ENCODE assay signal across 27 cellular contexts in the genomic region with DNA sequence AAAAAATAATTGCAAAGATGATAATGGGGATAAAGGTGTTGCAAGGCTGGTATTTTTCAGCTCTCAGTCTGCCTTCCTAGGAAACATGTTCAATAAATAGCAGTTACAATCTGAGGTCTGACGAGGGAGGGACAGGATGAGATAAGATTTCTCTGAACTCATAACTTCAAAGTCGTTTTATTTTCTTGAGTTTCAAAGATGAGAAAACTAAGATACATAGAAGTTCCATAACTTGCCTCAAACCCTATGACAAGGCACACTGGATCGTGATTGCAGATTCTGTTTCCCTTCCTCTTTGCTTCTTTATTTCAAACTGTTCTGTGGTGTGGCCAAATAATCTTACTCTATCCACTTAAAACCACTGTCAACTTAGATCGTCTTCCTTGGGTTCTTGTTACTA.
"Had no signal": no experiment of that assay in that cellular context is flagged by ENCODE, and none has a peak within 500 bp of the region (broad histone marks: within the 10 kb centered on the region; RNA-seq: fewer than 3 reads in every experiment).

No MANE protein-coding gene starts in this region.

- H3K9ac ChIP-seq: parathyroid adenoma had no signal

- DNase-seq: heart left ventricle; left colon; left lung; lower lobe of right lung; mammary epithelial cell; mesenchymal stem cell; naive thymus-derived CD8-positive, alpha-beta T cell; nucleus accumbens; psoas muscle; right cardiac atrium; stimulated activated CD4-positive, alpha-beta T cell treated with anti-CD3 and anti-CD28 coated beads, Interleukin-12 subunit alpha, Interleukin-12 subunit beta, amount 100 ng/mL, for 4 hours; stimulated activated CD4-positive, alpha-beta T cell treated with anti-CD3 and anti-CD28 coated beads, Interleukin-15, amount 100 ng/mL, for 24 hours; stimulated activated CD4-positive, alpha-beta T cell treated with anti-CD3 and anti-CD28 coated beads, Interleukin-2, amount 100 ng/mL, for 24 hours; stimulated activated CD4-positive, alpha-beta T cell treated with anti-CD3 and anti-CD28 coated beads, Interleukin-4, amount 100 ng/mL, for 1 hour; stimulated activated naive B cell treated with anti-CD40 and anti-IgM and Interleukin-4, amounts not matched to agents 10 μg/mL and 1 μg/mL and 100 μg/mL, for 72 hours; tibial artery; trophoblast cell; upper lobe of right lung had no signal

- H3K4me1 ChIP-seq: heart left ventricle, left lung, lower lobe of right lung, parathyroid adenoma, psoas muscle, suprapubic skin, tibial artery, upper lobe of right lung had no signal

- H3K9me3 Mint-ChIP-seq: naive thymus-derived CD8-positive, alpha-beta T cell; nephron; neural crest cell; stimulated activated naive B cell treated with anti-CD40 and anti-IgM and Interleukin-4, amounts not matched to agents 10 μg/mL and 1 μg/mL and 100 μg/mL, for 72 hours; stimulated activated naive CD8-positive, alpha-beta T cell treated with anti-CD3 and anti-CD28 coated beads, Interleukin-15, Interleukin-2, amounts not matched to agents 100 ng/mL and 50 ng/mL, for 24 hours had no signal

- H3K4me3 Mint-ChIP-seq: naive thymus-derived CD8-positive, alpha-beta T cell; nephron; neural crest cell; stimulated activated naive B cell treated with anti-CD40 and anti-IgM and Interleukin-4, amounts not matched to agents 10 μg/mL and 1 μg/mL and 100 μg/mL, for 72 hours; stimulated activated naive CD8-positive, alpha-beta T cell treated with anti-CD3 and anti-CD28 coated beads, Interleukin-15, Interleukin-2, amounts not matched to agents 100 ng/mL and 50 ng/mL, for 24 hours had no signal

- H3K36me3 Mint-ChIP-seq: naive thymus-derived CD8-positive, alpha-beta T cell; stimulated activated naive B cell treated with anti-CD40 and anti-IgM and Interleukin-4, amounts not matched to agents 10 μg/mL and 1 μg/mL and 100 μg/mL, for 72 hours had no signal

- H3K4me1 Mint-ChIP-seq: naive thymus-derived CD8-positive, alpha-beta T cell; stimulated activated naive B cell treated with anti-CD40 and anti-IgM and Interleukin-4, amounts not matched to agents 10 μg/mL and 1 μg/mL and 100 μg/mL, for 72 hours had no signal

- H3K4me3 ChIP-seq: heart left ventricle, left lung, lower lobe of right lung, psoas muscle, skin epidermis, suprapubic skin, thoracic aorta, tibial artery, upper lobe of right lung had no signal

- H3K36me3 ChIP-seq: heart left ventricle, left lung, lower lobe of right lung, suprapubic skin, thoracic aorta, tibial artery, upper lobe of right lung had no signal

- FAIRE-seq: keratinocyte, urothelium cell line had no signal

- H3K27me3 Mint-ChIP-seq: stimulated activated naive B cell treated with anti-CD40 and anti-IgM and Interleukin-4, amounts not matched to agents 10 μg/mL and 1 μg/mL and 100 μg/mL, for 72 hours; stimulated activated naive CD8-positive, alpha-beta T cell treated with anti-CD3 and anti-CD28 coated beads, Interleukin-15, Interleukin-2, amounts not matched to agents 100 ng/mL and 50 ng/mL, for 24 hours had no signal

- H3K27ac Mint-ChIP-seq: naive thymus-derived CD8-positive, alpha-beta T cell; nephron; stimulated activated naive B cell treated with anti-CD40 and anti-IgM and Interleukin-4, amounts not matched to agents 10 μg/mL and 1 μg/mL and 100 μg/mL, for 72 hours; stimulated activated naive CD8-positive, alpha-beta T cell treated with anti-CD3 and anti-CD28 coated beads, Interleukin-15, Interleukin-2, amounts not matched to agents 100 ng/mL and 50 ng/mL, for 24 hours had no signal

- H3K27ac ChIP-seq: heart left ventricle, left lung, lower lobe of right lung, parathyroid adenoma, psoas muscle, skin epidermis, suprapubic skin, thoracic aorta, tibial artery, upper lobe of right lung had no signal

- H3K9me3 ChIP-seq: heart left ventricle, left lung, lower lobe of right lung, psoas muscle, suprapubic skin, thoracic aorta, tibial artery, upper lobe of right lung had no signal
